In the genomic region with DNA sequence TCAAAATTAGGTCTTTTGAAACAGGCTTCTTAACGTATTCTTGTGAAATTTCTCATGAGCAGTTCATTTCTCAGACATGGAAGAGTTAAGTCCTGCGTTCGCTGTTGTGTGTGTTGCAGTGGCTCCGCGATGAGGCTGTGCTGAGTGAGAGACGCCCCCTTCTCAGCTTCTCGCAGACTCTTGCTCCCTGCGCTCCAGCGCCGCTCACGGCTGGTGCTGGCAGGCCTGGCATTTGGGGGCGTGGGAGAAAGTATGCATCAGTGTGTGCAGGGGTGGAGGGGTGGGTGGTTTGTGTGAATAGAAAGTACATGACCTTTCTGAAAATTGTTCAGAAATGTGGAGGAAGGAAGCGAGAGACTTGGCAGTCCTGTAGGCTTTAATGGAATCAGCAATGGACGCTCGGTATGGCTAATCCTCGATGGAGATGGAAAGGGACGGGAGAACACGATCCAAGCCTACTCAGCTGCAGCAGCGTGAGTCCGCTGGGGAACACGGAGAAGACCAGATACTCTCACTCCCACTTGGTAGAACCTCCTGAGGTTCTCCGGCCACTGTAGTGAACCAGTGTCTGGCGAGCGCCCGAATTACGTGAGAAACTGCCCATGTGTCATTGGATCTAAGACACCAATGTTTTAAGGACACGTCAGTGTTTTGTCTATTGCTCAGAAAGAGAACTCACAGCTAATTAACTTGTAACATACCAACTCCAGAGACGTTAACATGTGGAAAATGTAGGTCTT, we compare ENCODE assay signal across 8 cellular contexts. TPM values are rescaled to one million over a fixed set of nuclear protein-coding genes. Genes with fewer than 3 reads are reported as not detected.
DNase-seq lines count a peak whose midpoint lies in the region; ATAC-seq and TF ChIP-seq lines count a peak whose summit lies in the region.

No MANE protein-coding gene starts in this region.

- H3K9me3 Mint-ChIP-seq in progenitor cell of endocrine pancreas (ENCODE audit: low read depth), result no peaks in the 10 kb centered on the region

- H3K4me3 ChIP-seq in foreskin fibroblast (ENCODE audit: low read depth in 1 of 2, low read length in 2 of 2) (peak overlapping the region; percentile 27 to 36), esophagus squamous epithelium (no peak overlapping the region)

- CTCF ChIA-PET in GM10248 (lab: Yijun Ruan, JAX), result no interaction called here

- no peaks in the 10 kb centered on the region for H3K27me3 Mint-ChIP-seq in progenitor cell of endocrine pancreas

- peak; percentile 50 for DNase-seq in Right ventricle myocardium superior
- no peak for DNase-seq in cardiac septum (ENCODE audit: low spot score)
- peak; percentile 68 to 84 for DNase-seq in foreskin fibroblast
- no peak for DNase-seq in progenitor cell of endocrine pancreas (ENCODE audit: low spot score, unreplicated experiment)
- DNase-seq in GM10248 (ENCODE audit: extremely low spot score), result no peak
- no peak for DNase-seq in esophagus squamous epithelium (lab: John Stamatoyannopoulos, UW)
- DNase-seq in NOMO-1 treated with DMSO at 0.1 percent for 48 hours (lab: John Stamatoyannopoulos, UW; ENCODE audit: unreplicated experiment), result no peak

- no peak for TF ChIP-seq POLR2A in esophagus squamous epithelium (IDR thresholded peaks at IDR 0.05)

- H3K27ac ChIP-seq in esophagus squamous epithelium, result no peak overlapping the region

- POLR2A ChIA-PET in GM10248 (lab: Yijun Ruan, JAX), result interaction anchor here (0.7 kb wide), 1 partner anchor 89 kb away, joined by 12 read pairs; no protein-coding TSS in a partner anchor

- no peaks in the 10 kb centered on the region for H3K9me3 ChIP-seq in esophagus squamous epithelium

- no peaks in the 10 kb centered on the region for H3K27me3 ChIP-seq in esophagus squamous epithelium

- H3K4me1 ChIP-seq in esophagus squamous epithelium, result peaks cover 2 to 48% (median 24%) of the 10 kb centered on the region in 3 donors

- peaks cover 0 to 29% (median 0%) of the 10 kb centered on the region in 3 donors for H3K36me3 ChIP-seq in esophagus squamous epithelium

- H3K27ac Mint-ChIP-seq in progenitor cell of endocrine pancreas, result peak overlapping the region; percentile 6

- 50 to 77% methylated on average over 19 to 26 of the region's 28 CpGs for WGBS in esophagus squamous epithelium, 2 donors

- H3K36me3 Mint-ChIP-seq in progenitor cell of endocrine pancreas (ENCODE audit: insufficient read depth), result peaks cover 3% of the 10 kb centered on the region

- H3K4me3 Mint-ChIP-seq in progenitor cell of endocrine pancreas (ENCODE audit: low read depth), result no peak overlapping the region

- intact Hi-C loops in Right ventricle myocardium superior (cut with DNase I), result no loop called here
- intact Hi-C loops in cardiac septum (cut with DNase I), result no loop called here
- intact Hi-C loops in esophagus squamous epithelium (cut with DNase I), result no loop called here

- TF ChIP-seq CTCF in foreskin fibroblast (IDR thresholded peaks at IDR 0.05; ENCODE audit: low read depth, low read length), result peak; percentile 19
- TF ChIP-seq CTCF in progenitor cell of endocrine pancreas (IDR thresholded peaks at IDR 0.05; ENCODE audit: unreplicated experiment), result no peak
- TF ChIP-seq CTCF in GM10248 (IDR thresholded peaks at IDR 0.05; ENCODE audit: control extremely low read depth, extremely low read depth, low read depth, missing control alignments), result no peak
- no peak for TF ChIP-seq CTCF in esophagus squamous epithelium (IDR thresholded peaks at IDR 0.05)

- ATAC-seq in Right ventricle myocardium superior (ENCODE audit: poor library complexity) (peak; percentile 32), HG03139 (IDR thresholded peaks at IDR 0.05; ENCODE audit: unreplicated experiment) (no peak)

- H3K4me1 Mint-ChIP-seq in progenitor cell of endocrine pancreas (ENCODE audit: low read depth), result peaks cover 11% of the 10 kb centered on the region

RNA-seq across cellular contexts. Expression of gene TAB1, which starts 5.9 kb away (rescaled TPM):
- 17.3 TPM for total RNA-seq in Right ventricle myocardium superior
- 20.6 TPM for total RNA-seq in cardiac septum
- total RNA-seq in progenitor cell of endocrine pancreas, result 31.2 and 40.6 TPM in 2 replicates
- 10 to 100 TPM in 3 of 4 donors, 1 to 10 TPM in 1; 7.8 to 15.3 (median 14.5) TPM for total RNA-seq in esophagus squamous epithelium

RNA-seq across cellular contexts. Expression of gene MGAT3, which starts 51.3 kb away (rescaled TPM):
- total RNA-seq in Right ventricle myocardium superior, result 3.9 TPM
- 24.1 TPM for total RNA-seq in cardiac septum
- total RNA-seq in progenitor cell of endocrine pancreas, result 28.8 and 32.7 TPM in 2 replicates
- total RNA-seq in esophagus squamous epithelium, result 1 to 10 TPM in 1 of 4 donors, under 1 TPM in 3; 0.08 to 1.3 (median 0.62) TPM

RNA-seq across cellular contexts. Expression of gene SYNGR1, which starts 55.7 kb away (rescaled TPM):
- total RNA-seq in Right ventricle myocardium superior, result 32.2 TPM
- total RNA-seq in cardiac septum, result 41.1 TPM
- total RNA-seq in progenitor cell of endocrine pancreas, result 36.8 and 38.0 TPM in 2 replicates
- total RNA-seq in esophagus squamous epithelium, result 10 to 100 TPM; 13.3 to 35.5 (median 21.5) TPM

Comparison
In these comparisons a context has a peak if more than half of its experiments do, and no peak if none do; other contexts are left out.
1. DNase-seq: peak in Right ventricle myocardium superior (single experiment) and foreskin fibroblast (2 of 2); none in cardiac septum (single experiment), progenitor cell of endocrine pancreas (single experiment), GM10248 (single experiment), esophagus squamous epithelium (single experiment) and NOMO-1 treated with DMSO at 0.1 percent for 48 hours (single experiment).
2. H3K4me3 ChIP-seq: peak in foreskin fibroblast (2 of 2); none in esophagus squamous epithelium (0 of 4).